ENCODE assay signal across 9 cellular contexts in the genomic region with DNA sequence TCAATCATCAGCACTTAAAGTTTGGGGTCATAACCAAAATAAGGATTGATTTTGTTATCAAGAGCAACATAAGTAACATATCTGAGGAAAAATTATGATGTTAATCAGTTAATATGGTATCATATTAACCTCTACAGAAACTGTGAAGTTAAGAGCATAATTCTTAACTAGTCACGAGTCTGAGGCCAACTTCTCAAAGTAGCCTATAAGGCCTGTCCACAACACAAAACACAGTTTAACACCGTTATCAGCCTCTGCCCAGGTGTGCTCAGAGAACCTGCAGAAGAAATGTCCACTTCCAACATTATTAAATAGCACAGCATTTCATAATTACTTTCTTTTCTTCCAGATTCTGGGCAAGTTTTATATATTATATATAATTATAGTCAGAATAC. TPM values are rescaled to one million over a fixed set of nuclear protein-coding genes. Genes with fewer than 3 reads are reported as not detected.
DNase-seq lines count a peak whose midpoint lies in the region; ATAC-seq and TF ChIP-seq lines count a peak whose summit lies in the region.
"Had no signal": no experiment of that assay in that cellular context is flagged by ENCODE, and none has a peak within 500 bp of the region (broad histone marks: within the 10 kb centered on the region; RNA-seq: fewer than 3 reads in every experiment).

No MANE protein-coding gene starts in this region.

- H3K27me3 Mint-ChIP-seq in activated T-cell treated with anti-CD3 and anti-CD28 coated beads, Interleukin-2, amount 50 U/mL, for 24 hours = no peaks in the 10 kb centered on the region
- H3K27me3 Mint-ChIP-seq in activated T-helper 1 cell treated with anti-CD3 and anti-CD28 coated beads, Interleukin-12 subunit alpha, Interleukin-12 subunit beta, Interleukin-2, Interleukin-4 antibody, amounts not matched to agents 30 ng/mL and 10 ng/mL and 1 ng/mL, durations not matched to agents 14 hours and 24 hours and 36 hours (ENCODE audit: insufficient read depth) = peaks cover 18% of the 10 kb centered on the region
- peaks cover 0 to 9% (median 6%) of the 10 kb centered on the region in 3 donors for H3K27me3 Mint-ChIP-seq in immature natural killer cell (ENCODE audit: low read depth in 3 of 3)

- no peaks in the 10 kb centered on the region for H3K9me3 Mint-ChIP-seq in activated T-cell treated with anti-CD3 and anti-CD28 coated beads, Interleukin-2, amount 50 U/mL, for 24 hours
- no peaks in the 10 kb centered on the region for H3K9me3 Mint-ChIP-seq in activated T-helper 1 cell treated with anti-CD3 and anti-CD28 coated beads, Interleukin-12 subunit alpha, Interleukin-12 subunit beta, Interleukin-2, Interleukin-4 antibody, amounts not matched to agents 30 ng/mL and 10 ng/mL and 1 ng/mL, durations not matched to agents 14 hours and 24 hours and 36 hours
- no peaks in the 10 kb centered on the region for H3K9me3 Mint-ChIP-seq in immature natural killer cell

- no peak for ATAC-seq in HG03045 (IDR thresholded peaks at IDR 0.05; ENCODE audit: unreplicated experiment)

- H3K4me3 ChIP-seq in thyroid gland (replicated peaks in 1 of 3) = peak overlapping the region in 2 of 3 donors; percentile 56 to 57

- peaks cover 20 to 40% of the 10 kb centered on the region in 2 donors for H3K4me1 ChIP-seq in thyroid gland

- H3K27ac ChIP-seq in thyroid gland = peak overlapping the region; percentile 77 to 96 (median 94)

- TF ChIP-seq CTCF in thyroid gland (IDR thresholded peaks at IDR 0.05) = no peak

- H3K4me1 Mint-ChIP-seq in activated T-cell treated with anti-CD3 and anti-CD28 coated beads, Interleukin-2, amount 50 U/mL, for 24 hours (ENCODE audit: low read depth) = peaks cover 36% of the 10 kb centered on the region
- H3K4me1 Mint-ChIP-seq in activated T-helper 1 cell treated with anti-CD3 and anti-CD28 coated beads, Interleukin-12 subunit alpha, Interleukin-12 subunit beta, Interleukin-2, Interleukin-4 antibody, amounts not matched to agents 30 ng/mL and 10 ng/mL and 1 ng/mL, durations not matched to agents 14 hours and 24 hours and 36 hours (ENCODE audit: low read depth) = peaks cover 25% of the 10 kb centered on the region
- H3K4me1 Mint-ChIP-seq in immature natural killer cell = peaks cover 47 to 67% of the 10 kb centered on the region in 2 donors

- no peaks in the 10 kb centered on the region for H3K27me3 ChIP-seq in thyroid gland

- no peak for TF ChIP-seq POLR2A in thyroid gland (IDR thresholded peaks at IDR 0.05)

- no peak overlapping the region for H3K27ac Mint-ChIP-seq in activated T-cell treated with anti-CD3 and anti-CD28 coated beads, Interleukin-2, amount 50 U/mL, for 24 hours
- no peak overlapping the region for H3K27ac Mint-ChIP-seq in activated T-helper 1 cell treated with anti-CD3 and anti-CD28 coated beads, Interleukin-12 subunit alpha, Interleukin-12 subunit beta, Interleukin-2, Interleukin-4 antibody, amounts not matched to agents 30 ng/mL and 10 ng/mL and 1 ng/mL, durations not matched to agents 14 hours and 24 hours and 36 hours
- H3K27ac Mint-ChIP-seq in immature natural killer cell = peak overlapping the region in 2 of 6 donors; percentile 21 to 78

- WGBS in thyroid gland, 2 donors = 23 to 26% methylated on average over 2 of the region's 2 CpGs

- peaks cover 13% of the 10 kb centered on the region for H3K36me3 Mint-ChIP-seq in activated T-cell treated with anti-CD3 and anti-CD28 coated beads, Interleukin-2, amount 50 U/mL, for 24 hours (ENCODE audit: low read depth)
- peaks cover 4% of the 10 kb centered on the region for H3K36me3 Mint-ChIP-seq in activated T-helper 1 cell treated with anti-CD3 and anti-CD28 coated beads, Interleukin-12 subunit alpha, Interleukin-12 subunit beta, Interleukin-2, Interleukin-4 antibody, amounts not matched to agents 30 ng/mL and 10 ng/mL and 1 ng/mL, durations not matched to agents 14 hours and 24 hours and 36 hours (ENCODE audit: low read depth)
- H3K36me3 Mint-ChIP-seq in immature natural killer cell = peaks cover 0 to 5% (median 0%) of the 10 kb centered on the region in 3 donors

- peak overlapping the region; percentile 96 for H3K4me3 Mint-ChIP-seq in activated T-cell treated with anti-CD3 and anti-CD28 coated beads, Interleukin-2, amount 50 U/mL, for 24 hours
- peak overlapping the region; percentile 92 for H3K4me3 Mint-ChIP-seq in activated T-helper 1 cell treated with anti-CD3 and anti-CD28 coated beads, Interleukin-12 subunit alpha, Interleukin-12 subunit beta, Interleukin-2, Interleukin-4 antibody, amounts not matched to agents 30 ng/mL and 10 ng/mL and 1 ng/mL, durations not matched to agents 14 hours and 24 hours and 36 hours
- peak overlapping the region; percentile 91 to 99 (median 92) for H3K4me3 Mint-ChIP-seq in immature natural killer cell

- no peaks in the 10 kb centered on the region for H3K36me3 ChIP-seq in thyroid gland

- intact Hi-C loops in activated T-helper 1 cell treated with anti-CD3 and anti-CD28 coated beads, Interleukin-12 subunit alpha, Interleukin-12 subunit beta, Interleukin-2, Interleukin-4 antibody, amounts not matched to agents 30 ng/mL and 10 ng/mL and 1 ng/mL, durations not matched to agents 14 hours and 24 hours and 36 hours (cut with micrococcal nuclease) = loop anchor here (2.0 kb wide), 1 partner anchor 27 kb away; no protein-coding TSS in a partner anchor
- intact Hi-C loops in thyroid gland (cut with DNase I) = no loop called here

- H3K9me3 ChIP-seq in thyroid gland = no peaks in the 10 kb centered on the region

- DNase-seq in activated T-cell treated with anti-CD3 and anti-CD28 coated beads, Interleukin-2, amount 50 U/mL, for 24 hours = no peak
- DNase-seq in activated T-cell treated with anti-CD3 and anti-CD28 coated beads, Interleukin-2, amount 50 U/mL, for 1 hour = no peak
- DNase-seq in activated T-helper 1 cell treated with anti-CD3 and anti-CD28 coated beads, Interleukin-12 subunit alpha, Interleukin-12 subunit beta, Interleukin-2, Interleukin-4 antibody, amounts not matched to agents 30 ng/mL and 10 ng/mL and 1 ng/mL, durations not matched to agents 14 hours and 24 hours and 36 hours (ENCODE audit: low spot score) = no peak
- DNase-seq in immature natural killer cell = no peak
- DNase-seq in thyroid gland = no peak
- no peak for DNase-seq in NCI-H2227 (lab: John Stamatoyannopoulos, UW; ENCODE audit: unreplicated experiment)
- DNase-seq in HCEC 1CT = no peak

RNA-seq across cellular contexts. Expression of gene STX7, which starts 1.1 kb away (rescaled TPM):
- total RNA-seq in activated T-helper 1 cell treated with anti-CD3 and anti-CD28 coated beads, Interleukin-12 subunit alpha, Interleukin-12 subunit beta, Interleukin-2, Interleukin-4 antibody, amounts not matched to agents 30 ng/mL and 10 ng/mL and 1 ng/mL, durations not matched to agents 14 hours and 24 hours and 36 hours = 17.3 and 17.5 TPM in 2 replicates
- 10 to 100 TPM; 25.5 to 37.2 (median 29.8) TPM for polyA plus RNA-seq in immature natural killer cell
- 10 to 100 TPM; 45.7 to 70.6 (median 53.2) TPM for total RNA-seq in thyroid gland

RNA-seq across cellular contexts. Expression of gene TAAR9, which starts 26.2 kb away (rescaled TPM):
- total RNA-seq in activated T-helper 1 cell treated with anti-CD3 and anti-CD28 coated beads, Interleukin-12 subunit alpha, Interleukin-12 subunit beta, Interleukin-2, Interleukin-4 antibody, amounts not matched to agents 30 ng/mL and 10 ng/mL and 1 ng/mL, durations not matched to agents 14 hours and 24 hours and 36 hours = not detected in 2 replicates
- not detected for polyA plus RNA-seq in immature natural killer cell
- total RNA-seq in thyroid gland = not detected
- total RNA-seq: T-helper 1 cell treated with Interleukin-12 subunit alpha and Interleukin-12 subunit beta and Interleukin-4 antibody, amounts not matched to agents 30 ng/mL and 1 ng/mL, for 36 hours had no signal

RNA-seq across cellular contexts. Expression of gene TAAR8, which starts 40.6 kb away (rescaled TPM):
- not detected in 2 replicates for total RNA-seq in activated T-helper 1 cell treated with anti-CD3 and anti-CD28 coated beads, Interleukin-12 subunit alpha, Interleukin-12 subunit beta, Interleukin-2, Interleukin-4 antibody, amounts not matched to agents 30 ng/mL and 10 ng/mL and 1 ng/mL, durations not matched to agents 14 hours and 24 hours and 36 hours
- polyA plus RNA-seq in immature natural killer cell = not detected
- not detected for total RNA-seq in thyroid gland
- total RNA-seq: T-helper 1 cell treated with Interleukin-12 subunit alpha and Interleukin-12 subunit beta and Interleukin-4 antibody, amounts not matched to agents 30 ng/mL and 1 ng/mL, for 36 hours had no signal

RNA-seq across cellular contexts. Expression of gene TAAR6, which starts 58.3 kb away (rescaled TPM):
- not detected in 2 replicates for total RNA-seq in activated T-helper 1 cell treated with anti-CD3 and anti-CD28 coated beads, Interleukin-12 subunit alpha, Interleukin-12 subunit beta, Interleukin-2, Interleukin-4 antibody, amounts not matched to agents 30 ng/mL and 10 ng/mL and 1 ng/mL, durations not matched to agents 14 hours and 24 hours and 36 hours
- polyA plus RNA-seq in immature natural killer cell = not detected
- not detected for total RNA-seq in thyroid gland
- total RNA-seq: T-helper 1 cell treated with Interleukin-12 subunit alpha and Interleukin-12 subunit beta and Interleukin-4 antibody, amounts not matched to agents 30 ng/mL and 1 ng/mL, for 36 hours had no signal
